ENCODE assay signal across 8 cellular contexts in genomic region chr2:71453404-71454220, GRCh38. TPM values are rescaled to one million over a fixed set of nuclear protein-coding genes. Genes with fewer than 3 reads are reported as not detected.
A peak's percentile ranks its signal among the peaks of the same experiment; 100 is the strongest.
DNase-seq lines count a peak whose midpoint lies in the region; ATAC-seq and TF ChIP-seq lines count a peak whose summit lies in the region.

DYSF (plus strand) TSS chr2:71453561.

- peaks cover 66% of the 10 kb centered on the region for H3K27me3 Mint-ChIP-seq in activated naive CD4-positive, alpha-beta T cell treated with anti-CD3 and anti-CD28 coated beads, Interleukin-2, amount 10 ng/mL, durations not matched to agents 7 days and 5 days

- H3K27ac Mint-ChIP-seq in activated naive CD4-positive, alpha-beta T cell treated with anti-CD3 and anti-CD28 coated beads, Interleukin-2, amount 10 ng/mL, durations not matched to agents 7 days and 5 days, result no peak within 1 kb of the TSS

- no peaks in the 10 kb centered on the region for H3K79me2 ChIP-seq in parathyroid adenoma

- H3K36me3 ChIP-seq in parathyroid adenoma (ENCODE audit: control insufficient read depth, insufficient read depth, low read length), result no peaks in the 10 kb centered on the region

- peak within 1 kb of the TSS; percentile 79 for H2AFZ ChIP-seq in parathyroid adenoma

- peaks cover 19% of the 10 kb centered on the region for H3K4me1 Mint-ChIP-seq in activated naive CD4-positive, alpha-beta T cell treated with anti-CD3 and anti-CD28 coated beads, Interleukin-2, amount 10 ng/mL, durations not matched to agents 7 days and 5 days

- DNase-seq in stimulated activated CD4-positive, alpha-beta T cell treated with anti-CD3 and anti-CD28 coated beads, Interleukin-12 subunit alpha, Interleukin-12 subunit beta, amount 100 ng/mL, for 4 hours, result peak; percentile 4
- DNase-seq in stimulated activated CD4-positive, alpha-beta T cell treated with anti-CD3 and anti-CD28 coated beads, Interleukin-1b, Interleukin-23, amount 100 ng/mL, for 48 hours, result no peak
- DNase-seq in activated naive CD4-positive, alpha-beta T cell treated with anti-CD3 and anti-CD28 coated beads, Interleukin-2, amount 10 ng/mL, durations not matched to agents 7 days and 5 days, result no peak
- peak; percentile 92 for DNase-seq in cardiac septum (ENCODE audit: low spot score)
- no peak for DNase-seq in AML-193 (lab: John Stamatoyannopoulos, UW)
- DNase-seq in stimulated activated naive CD4-positive, alpha-beta T cell treated with Interleukin-2 at 50 U/mL for 16 hours (lab: John Stamatoyannopoulos, UW), result no peak

- H3K36me3 Mint-ChIP-seq in activated naive CD4-positive, alpha-beta T cell treated with anti-CD3 and anti-CD28 coated beads, Interleukin-2, amount 10 ng/mL, durations not matched to agents 7 days and 5 days, result no peaks in the 10 kb centered on the region

- H3K27ac ChIP-seq in parathyroid adenoma, result no peak within 1 kb of the TSS

- peak within 1 kb of the TSS; percentile 13 for H3K4me3 Mint-ChIP-seq in activated naive CD4-positive, alpha-beta T cell treated with anti-CD3 and anti-CD28 coated beads, Interleukin-2, amount 10 ng/mL, durations not matched to agents 7 days and 5 days

- no peaks in the 10 kb centered on the region for H3K9me3 ChIP-seq in parathyroid adenoma (ENCODE audit: control insufficient read depth, low read length)

- no peaks in the 10 kb centered on the region for H3K4me1 ChIP-seq in parathyroid adenoma

- H3K4me3 ChIP-seq in parathyroid adenoma (ENCODE audit: low read depth, low read length), result peak within 1 kb of the TSS; percentile 35

- no peaks in the 10 kb centered on the region for H3K27me3 ChIP-seq in parathyroid adenoma (ENCODE audit: control insufficient read depth, insufficient read depth, low read length)

- no peak within 1 kb of the TSS for H3K9ac ChIP-seq in parathyroid adenoma

- intact Hi-C loops in cardiac septum (cut with DNase I), result no loop called here

- CTCF ChIA-PET in activated naive CD4-positive, alpha-beta T cell treated with anti-CD3 and anti-CD28 coated beads, Interleukin-2, amount 10 ng/mL, durations not matched to agents 7 days and 5 days (lab: Charles Lee), result interaction anchor here (0.6 kb wide), 1 partner anchor 1170 kb away, joined by 5 read pairs; no protein-coding TSS in a partner anchor

- no peaks in the 10 kb centered on the region for H3K9me3 Mint-ChIP-seq in activated naive CD4-positive, alpha-beta T cell treated with anti-CD3 and anti-CD28 coated beads, Interleukin-2, amount 10 ng/mL, durations not matched to agents 7 days and 5 days

- TF ChIP-seq CTCF in parathyroid adenoma (IDR thresholded peaks at IDR 0.05), result no peak

- no peak for ATAC-seq in GM21423 (IDR thresholded peaks at IDR 0.05; ENCODE audit: unreplicated experiment)

- peak within 1 kb of the TSS; percentile 62 for H3K4me2 ChIP-seq in parathyroid adenoma (ENCODE audit: low read length)

RNA-seq across cellular contexts. Expression of gene DYSF, which starts in this region (rescaled TPM):
- 82.8 TPM for total RNA-seq in cardiac septum

Comparison
In these comparisons a context has a peak if more than half of its experiments do, and no peak if none do; other contexts are left out.
1. DNase-seq: peak in stimulated activated CD4-positive, alpha-beta T cell treated with anti-CD3 and anti-CD28 coated beads, Interleukin-12 subunit alpha, Interleukin-12 subunit beta, amount 100 ng/mL, for 4 hours (single experiment) and cardiac septum (single experiment); none in stimulated activated CD4-positive, alpha-beta T cell treated with anti-CD3 and anti-CD28 coated beads, Interleukin-1b, Interleukin-23, amount 100 ng/mL, for 48 hours (single experiment), activated naive CD4-positive, alpha-beta T cell treated with anti-CD3 and anti-CD28 coated beads, Interleukin-2, amount 10 ng/mL, durations not matched to agents 7 days and 5 days (single experiment), AML-193 (0 of 2) and stimulated activated naive CD4-positive, alpha-beta T cell treated with Interleukin-2 at 50 U/mL for 16 hours (single experiment).